ENCODE assay signal across 8 cellular contexts in genomic region chr13:26185720-26186119, GRCh38. TPM values are rescaled to one million over a fixed set of nuclear protein-coding genes. Genes with fewer than 3 reads are reported as not detected.
DNase-seq lines count a peak whose midpoint lies in the region; ATAC-seq, FAIRE-seq and TF ChIP-seq lines count a peak whose summit lies in the region.

No MANE protein-coding gene starts in this region.

- peak overlapping the region; percentile 95 for H2AFZ ChIP-seq in mammary epithelial cell (ENCODE audit: low read depth, low read length)

- peaks cover 4% of the 10 kb centered on the region for H3K4me1 Mint-ChIP-seq in mesothelial cell of epicardium

- peak overlapping the region; percentile 58 to 69 (median 63) for H3K4me3 ChIP-seq in mammary epithelial cell (replicated peaks in 1 of 3; ENCODE audit: insufficient read depth in 1 of 3, low read depth in 2 of 3, low read length in 3 of 3)

- H3K79me2 ChIP-seq in mammary epithelial cell (ENCODE audit: insufficient read depth, low read length): no peaks in the 10 kb centered on the region

- peak overlapping the region; percentile 45 for H3K9ac ChIP-seq in mammary epithelial cell (ENCODE audit: insufficient read depth, low read length)

- TF ChIP-seq CTCF in mammary epithelial cell (conservative IDR thresholded peaks at IDR 0.05 in 1 of 2, IDR thresholded peaks at IDR 0.05 in 1 of 2; ENCODE audit: extremely low read depth in 1 of 2, insufficient read depth in 1 of 2, low read depth in 1 of 2, low read length in 2 of 2) (no peak), mesothelial cell of epicardium (IDR thresholded peaks at IDR 0.05; ENCODE audit: unreplicated experiment) (no peak)

- peaks cover 10% of the 10 kb centered on the region for H3K4me1 ChIP-seq in mammary epithelial cell (ENCODE audit: insufficient read depth, low read length)

- intact Hi-C loops in mammary epithelial cell (cut with micrococcal nuclease): loop anchor here (1.0 to 2.0 kb wide), 6 partner anchors 69 to 745 kb away; partner anchors contain the start of gene CDK8

- no peak for FAIRE-seq in GM12891 (lab: Jason Lieb, UNC)
- no peak for FAIRE-seq in urothelium cell line (lab: Jason Lieb, UNC)

- H3K36me3 Mint-ChIP-seq in mesothelial cell of epicardium: no peaks in the 10 kb centered on the region

- no peak for TF ChIP-seq POLR2A in GM12891 (IDR thresholded peaks at IDR 0.05; ENCODE audit: low read depth, low read length)

- 30% methylated on average over 7 of the region's 8 CpGs for WGBS in mammary epithelial cell (ENCODE audit: low coverage, missing lambda C conversion rate)

- peak overlapping the region; percentile 80 for H3K27ac Mint-ChIP-seq in mesothelial cell of epicardium

- H3K36me3 ChIP-seq in mammary epithelial cell (ENCODE audit: insufficient read depth, low read length): no peaks in the 10 kb centered on the region

- CTCF ChIA-PET in mammary epithelial cell (lab: Charles Lee; ENCODE audit: low non-redundant PET): interaction anchor here (0.7 to 2.7 kb wide), 2 partner anchors 513 to 985 kb away, joined by 5 to 49 read pairs; no protein-coding TSS in a partner anchor

- BruUV-seq in mammary epithelial cell (replicated peaks; lab: Mats Ljungman, UMichigan): no TSS peak

- in situ Hi-C loops in mammary epithelial cell (cut with MboI; ENCODE audit: low sequenced_read_pairs in 2 of 2): loop anchor here (10.0 kb wide), 4 partner anchors 299 to 509 kb away; no protein-coding TSS in a partner anchor

- H3K9me3 ChIP-seq in mammary epithelial cell (replicated peaks; ENCODE audit: insufficient read depth, low read length): no peaks in the 10 kb centered on the region

- no peak for DNase-seq in mammary epithelial cell
- DNase-seq in mesothelial cell of epicardium (ENCODE audit: low spot score in 2 of 2, unreplicated experiment in 2 of 2): no peak
- no peak for DNase-seq in effector CD8-positive, alpha-beta T cell (lab: John Stamatoyannopoulos, UW)
- no peak for DNase-seq in GM12891 (ENCODE audit: insufficient read length, low spot score)
- no peak for DNase-seq in kidney tubule cell (ENCODE audit: low spot score)
- no peak for DNase-seq in urothelium cell line (ENCODE audit: low spot score)

- H3K27me3 Mint-ChIP-seq in mesothelial cell of epicardium (ENCODE audit: low read depth): no peaks in the 10 kb centered on the region

- dilution Hi-C loops in mammary epithelial cell (cut with HindIII; ENCODE audit: low sequenced_read_pairs): loop anchor here (5.0 to 25.0 kb wide), 2 partner anchors 302 to 512 kb away; no protein-coding TSS in a partner anchor

- no peaks in the 10 kb centered on the region for H4K20me1 ChIP-seq in mammary epithelial cell (ENCODE audit: insufficient read depth, low read length)

- peak overlapping the region; percentile 87 for H3K4me2 ChIP-seq in mammary epithelial cell (ENCODE audit: insufficient read depth, low read depth, low read length)

- no peaks in the 10 kb centered on the region for H3K9me3 Mint-ChIP-seq in mesothelial cell of epicardium

- H3K4me3 Mint-ChIP-seq in mesothelial cell of epicardium: peak overlapping the region; percentile 76

- no peaks in the 10 kb centered on the region for H3K27me3 ChIP-seq in mammary epithelial cell (ENCODE audit: insufficient read depth, low read length)

- ATAC-seq in GM18511 (IDR thresholded peaks at IDR 0.05; ENCODE audit: unreplicated experiment) (peak; percentile 15), HG03196 (IDR thresholded peaks at IDR 0.05; ENCODE audit: unreplicated experiment) (peak; percentile 7)

- H3K27ac ChIP-seq in mammary epithelial cell (ENCODE audit: insufficient read depth, low read depth, low read length): no peak overlapping the region

TF ChIP-seq in GM12891, 5 proteins besides CTCF, POLR2A, EP300 and RAD21:
- TF ChIP-seq POU2F2 (IDR thresholded peaks at IDR 0.05; ENCODE audit: low read depth, low read length) (no peak), TAF1 (IDR thresholded peaks at IDR 0.05; ENCODE audit: low read depth, low read length) (no peak), POLR2AphosphoS5 (IDR thresholded peaks at IDR 0.05; ENCODE audit: low read depth, low read length) (no peak), SPI1 (IDR thresholded peaks at IDR 0.05; ENCODE audit: low read depth, low read length) (no peak), PAX5 (IDR thresholded peaks at IDR 0.05; ENCODE audit: insufficient read depth, low read length, severe bottlenecking) (no peak)
TF ChIP-seq in GM12891: peak in this region for 0.

RNA-seq across cellular contexts. Expression of gene RNF6, which starts 36.4 kb away (rescaled TPM):
- total RNA-seq in mammary epithelial cell (10 to 100 TPM; 57.8 to 63.5 TPM), mesothelial cell of epicardium (22.5 to 24.2 TPM (median 22.8 TPM) in 3 replicates)
- polyA plus RNA-seq in mammary epithelial cell: 22.7 TPM
- polyA minus RNA-seq in mammary epithelial cell: 70.8 TPM
- 26.7 TPM for polyA plus RNA-seq in GM12891 (2012; ENCODE audit: low read depth, missing spikeins)
